In the genomic region with DNA sequence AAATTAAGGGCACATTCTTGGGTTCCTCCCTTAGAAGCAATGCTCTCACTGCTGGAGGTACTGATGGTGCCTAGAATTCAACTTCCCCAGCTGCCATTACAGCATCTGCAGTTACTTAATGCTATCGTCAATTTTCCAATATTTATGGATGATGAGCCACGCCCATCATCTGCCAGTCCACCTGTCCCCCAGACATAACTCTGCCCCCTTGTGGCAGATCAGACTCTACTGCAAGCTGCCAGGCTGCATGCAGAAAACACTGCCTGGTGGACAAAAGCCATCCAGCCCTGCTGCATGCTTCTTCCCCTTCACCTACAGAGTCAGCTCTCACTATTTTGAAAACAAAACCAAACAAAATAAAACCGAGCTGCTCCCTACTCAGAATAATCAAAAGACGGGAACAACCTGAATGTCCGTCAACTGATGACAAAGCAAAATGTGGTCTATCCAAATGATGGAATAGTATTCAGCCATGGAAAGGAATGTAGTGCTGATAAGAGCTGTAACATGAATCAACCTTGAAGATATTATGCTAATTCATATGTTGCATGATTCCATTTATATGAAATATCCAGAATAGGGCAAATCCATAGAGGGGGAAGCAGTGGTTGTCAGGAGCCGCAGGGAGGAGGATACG, we compare ENCODE assay signal across 8 cellular contexts.
DNase-seq lines count a peak whose midpoint lies in the region; ATAC-seq and TF ChIP-seq lines count a peak whose summit lies in the region.

No MANE protein-coding gene starts in this region.

- H3K36me3 Mint-ChIP-seq in WTC11 = no peaks in the 10 kb centered on the region

- intact Hi-C loops in heart left ventricle (cut with DNase I) = loop anchor here in 9 of 10 donors (2.0 to 10.0 kb wide), 9 partner anchors 43 to 117 kb away; partner anchors contain the start of genes RETREG1 (in 2 of the 9) and ZNF622 (in 1 of the 9)

- no peaks in the 10 kb centered on the region for H3K36me3 ChIP-seq in heart left ventricle

- in situ Hi-C loops in GM13976 (cut with MboI; ENCODE audit: low sequenced_read_pairs, unreplicated experiment) = loop anchor here (5.0 to 25.0 kb wide), 2 partner anchors 83 to 388 kb away; partner anchors contain the start of gene ZNF622

- no peak for TF ChIP-seq POLR2A in NB4 (IDR thresholded peaks at IDR 0.05; ENCODE audit: extremely low read depth, insufficient read length)
- TF ChIP-seq POLR2A in heart left ventricle (IDR thresholded peaks at IDR 0.05) = no peak

- peaks cover 6% of the 10 kb centered on the region for H3K4me1 Mint-ChIP-seq in WTC11

- H3K4me3 ChIP-seq in NB4 (ENCODE audit: low read depth, low read length) (no peak overlapping the region), heart left ventricle (no peak overlapping the region)

- peak overlapping the region in 10 of 12 donors; percentile 19 to 90 (median 78) for H3K27ac ChIP-seq in heart left ventricle

- CTCF ChIA-PET in WTC11 (lab: Charles Lee) = interaction anchor here (0.5 to 1.7 kb wide), 15 partner anchors 9 to 431 kb away, joined by 3 to 13 read pairs (median 5); no protein-coding TSS in a partner anchor

- no peaks in the 10 kb centered on the region for H3K9me3 ChIP-seq in heart left ventricle

- H3K27me3 ChIP-seq in heart left ventricle = no peaks in the 10 kb centered on the region

- DNase-seq in AG09319 (ENCODE audit: extremely low read depth, low read depth) (no peak), GM13976 (ENCODE audit: low spot score) (peak; percentile 66), NB4 (ENCODE audit: low read depth) (peak; percentile 67), WTC11 (ENCODE audit: low spot score) (peak; percentile 56), heart left ventricle (peak in 2 of 5 donors; percentile 25 to 39), amniotic stem cell (lab: John Stamatoyannopoulos, UW) (no peak)
- DNase-seq in stimulated activated CD8-positive, alpha-beta memory T cell treated with anti-CD3 and anti-CD28 coated beads, Interleukin-15, amount 100 ng/mL, for 48 hours (ENCODE audit: low read depth in 2 of 2) = peak; percentile 6 to 18

- H3K9me3 Mint-ChIP-seq in WTC11 = peaks cover 3% of the 10 kb centered on the region; the same call in 1 of the 2 replicates

- TF ChIP-seq CTCF in AG09319 (IDR thresholded peaks at IDR 0.05; ENCODE audit: low read depth, low read length) = peak; percentile 77
- peak; percentile 75 for TF ChIP-seq CTCF in GM13976 (IDR thresholded peaks at IDR 0.05; ENCODE audit: borderline replicate concordance, control extremely low read depth, extremely low read depth, insufficient read depth, missing control alignments)
- TF ChIP-seq CTCF in NB4 (IDR thresholded peaks at IDR 0.05; ENCODE audit: low read depth, low read length) = peak; percentile 91
- TF ChIP-seq CTCF in WTC11 (IDR thresholded peaks at IDR 0.05) = peak; percentile 59
- peak; percentile 38 to 66 (median 56) for TF ChIP-seq CTCF in heart left ventricle (IDR thresholded peaks at IDR 0.05)

- peak; percentile 73 for ATAC-seq in HG02642 (IDR thresholded peaks at IDR 0.05; ENCODE audit: poor library complexity, unreplicated experiment)
- peak; percentile 69 for ATAC-seq in WTC11
- ATAC-seq in heart left ventricle = peak in 3 of 4 donors; percentile 27 to 48 (median 43)

- 71 to 78% (median 74%) methylated on average over 7 of the region's 7 CpGs for WGBS in heart left ventricle, 4 donors

- H3K4me1 ChIP-seq in heart left ventricle = peaks cover 0 to 55% (median 14%) of the 10 kb centered on the region in 12 donors

- POLR2A ChIA-PET in WTC11 (lab: Charles Lee) = no interaction called here

- no peaks in the 10 kb centered on the region for H3K27me3 Mint-ChIP-seq in WTC11 (ENCODE audit: low read depth)

- H3K4me3 Mint-ChIP-seq in WTC11 = no peak overlapping the region

- no peak overlapping the region for H3K27ac Mint-ChIP-seq in WTC11

TF ChIP-seq in WTC11, 78 proteins besides CTCF, POLR2A, EP300 and RAD21 (continues in another document):
- TF ChIP-seq, protein P1, sequence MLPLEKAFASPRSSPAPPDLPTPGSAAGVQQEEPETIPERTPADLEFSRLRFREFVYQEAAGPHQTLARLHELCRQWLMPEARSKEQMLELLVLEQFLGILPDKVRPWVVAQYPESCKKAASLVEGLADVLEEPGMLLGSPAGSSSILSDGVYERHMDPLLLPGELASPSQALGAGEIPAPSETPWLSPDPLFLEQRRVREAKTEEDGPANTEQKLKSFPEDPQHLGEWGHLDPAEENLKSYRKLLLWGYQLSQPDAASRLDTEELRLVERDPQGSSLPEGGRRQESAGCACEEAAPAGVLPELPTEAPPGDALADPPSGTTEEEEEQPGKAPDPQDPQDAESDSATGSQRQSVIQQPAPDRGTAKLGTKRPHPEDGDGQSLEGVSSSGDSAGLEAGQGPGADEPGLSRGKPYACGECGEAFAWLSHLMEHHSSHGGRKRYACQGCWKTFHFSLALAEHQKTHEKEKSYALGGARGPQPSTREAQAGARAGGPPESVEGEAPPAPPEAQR (CRISPR knock-in tag; IDR thresholded peaks at IDR 0.05) = no peak
- TF ChIP-seq ATF6 (CRISPR knock-in tag; IDR thresholded peaks at IDR 0.05) (no peak), ZNF671 (CRISPR knock-in tag; IDR thresholded peaks at IDR 0.05) (no peak), SOX15 (CRISPR knock-in tag; IDR thresholded peaks at IDR 0.05) (no peak), IRF2 (CRISPR knock-in tag; IDR thresholded peaks at IDR 0.05; ENCODE audit: borderline replicate concordance, low read depth) (no peak), FOXJ3 (CRISPR knock-in tag; IDR thresholded peaks at IDR 0.05; ENCODE audit: borderline replicate concordance) (no peak), JAZF1 (CRISPR knock-in tag; IDR thresholded peaks at IDR 0.05) (no peak), MYBL2 (CRISPR knock-in tag; IDR thresholded peaks at IDR 0.05) (no peak), FOXP4 (CRISPR knock-in tag; IDR thresholded peaks at IDR 0.05) (no peak), GABPB1 (CRISPR knock-in tag; IDR thresholded peaks at IDR 0.05) (no peak), FOXK1 (CRISPR knock-in tag; IDR thresholded peaks at IDR 0.05) (no peak), E2F1 (CRISPR knock-in tag; IDR thresholded peaks at IDR 0.05) (no peak), USF2 (CRISPR knock-in tag; IDR thresholded peaks at IDR 0.05) (no peak)
- TF ChIP-seq, protein P2, sequence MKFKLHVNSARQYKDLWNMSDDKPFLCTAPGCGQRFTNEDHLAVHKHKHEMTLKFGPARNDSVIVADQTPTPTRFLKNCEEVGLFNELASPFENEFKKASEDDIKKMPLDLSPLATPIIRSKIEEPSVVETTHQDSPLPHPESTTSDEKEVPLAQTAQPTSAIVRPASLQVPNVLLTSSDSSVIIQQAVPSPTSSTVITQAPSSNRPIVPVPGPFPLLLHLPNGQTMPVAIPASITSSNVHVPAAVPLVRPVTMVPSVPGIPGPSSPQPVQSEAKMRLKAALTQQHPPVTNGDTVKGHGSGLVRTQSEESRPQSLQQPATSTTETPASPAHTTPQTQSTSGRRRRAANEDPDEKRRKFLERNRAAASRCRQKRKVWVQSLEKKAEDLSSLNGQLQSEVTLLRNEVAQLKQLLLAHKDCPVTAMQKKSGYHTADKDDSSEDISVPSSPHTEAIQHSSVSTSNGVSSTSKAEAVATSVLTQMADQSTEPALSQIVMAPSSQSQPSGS (CRISPR knock-in tag; IDR thresholded peaks at IDR 0.05; ENCODE audit: borderline replicate concordance, low read depth) = no peak

Comparison
In these comparisons a context has a peak if more than half of its experiments do, and no peak if none do; other contexts are left out.
1. DNase-seq: peak in GM13976 (single experiment), NB4 (single experiment), WTC11 (single experiment) and stimulated activated CD8-positive, alpha-beta memory T cell treated with anti-CD3 and anti-CD28 coated beads, Interleukin-15, amount 100 ng/mL, for 48 hours (2 of 2); none in AG09319 (single experiment) and amniotic stem cell (single experiment).
2. Peak in every context shown above with its lines, with median percentiles within 50 percentile points of each other: CTCF ChIP-seq and ATAC-seq.